ENCODE assay signal across 8 cellular contexts in the genomic region with DNA sequence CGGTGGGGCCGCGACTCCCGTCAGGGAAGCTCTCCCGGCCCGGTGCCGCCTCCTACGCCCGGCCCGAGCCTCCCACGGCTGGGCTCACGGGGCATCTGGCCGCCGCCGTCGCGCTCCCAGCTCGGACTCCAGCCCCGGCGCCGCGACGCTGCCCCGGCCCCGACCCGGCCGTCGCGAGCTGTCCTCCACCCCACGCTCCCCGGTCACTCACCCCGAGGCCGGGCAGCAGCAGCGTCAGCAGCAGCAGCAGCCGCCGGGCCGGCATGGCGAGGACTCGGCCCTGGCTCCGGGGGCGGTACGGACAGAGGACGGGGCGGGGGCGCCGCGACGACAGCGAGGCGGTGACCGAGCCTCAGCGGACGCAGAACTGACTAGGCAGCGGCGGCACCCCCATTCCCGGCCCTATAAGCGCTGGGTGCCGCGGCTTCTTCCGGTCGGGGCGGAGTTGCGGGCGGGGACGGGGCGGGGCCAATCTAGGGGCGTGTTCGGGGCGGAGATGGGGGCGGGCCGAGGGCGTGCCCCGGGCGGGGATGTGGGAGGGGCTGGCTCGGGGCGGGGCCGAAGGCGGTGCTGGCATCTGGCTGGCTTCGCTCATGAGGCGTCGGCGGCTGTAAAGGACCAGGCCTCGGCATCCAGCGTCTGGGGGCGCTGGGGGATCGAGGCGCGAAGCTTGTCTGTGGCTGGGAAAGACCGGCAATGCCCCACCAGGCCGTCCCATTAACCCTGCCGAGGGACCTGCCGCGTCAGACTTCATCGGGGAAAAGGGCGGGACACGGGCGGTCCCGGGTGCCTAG. TPM values are rescaled to one million over a fixed set of nuclear protein-coding genes. Genes with fewer than 3 reads are reported as not detected.
DNase-seq lines count a peak whose midpoint lies in the region; ATAC-seq, FAIRE-seq and TF ChIP-seq lines count a peak whose summit lies in the region.

A gene (minus strand): TSS at position 380 of the 794 bp plus-strand sequence. CDS start 115 bp downstream, at position 265.

- H3K4me3 Mint-ChIP-seq in Calu3 (ENCODE audit: low read depth, unreplicated experiment), result peak within 1 kb of the TSS; percentile 82

- intact Hi-C loops in Calu3 (cut with micrococcal nuclease; ENCODE audit: unreplicated experiment), result loop anchor here (10.0 kb wide), 1 partner anchor 215 kb away; a partner anchor contains a TSS
- intact Hi-C loops in OCI-LY7 (cut with micrococcal nuclease; ENCODE audit: unreplicated experiment), result loop anchor here (1.0 to 5.0 kb wide), 2 partner anchors 56 to 213 kb away; a partner anchor contains a TSS
- intact Hi-C loops in endothelial cell of umbilical vein (cut with micrococcal nuclease), result loop anchor here (1.0 to 2.0 kb wide), 5 partner anchors 15 to 219 kb away; a partner anchor contains a TSS

- BruUV-seq in Calu3 (replicated peaks; lab: Mats Ljungman, UMichigan), result no TSS peak
- no TSS peak for BruUV-seq in OCI-LY7 (replicated peaks; lab: Mats Ljungman, UMichigan)
- no TSS peak for BruUV-seq in endothelial cell of umbilical vein (replicated peaks; lab: Mats Ljungman, UMichigan)

- H3K27ac ChIP-seq in HUES64 (ENCODE audit: low read depth, low read length) (peak within 1 kb of the TSS; percentile 23; the same call in 1 of the 2 replicates), OCI-LY7 (ENCODE audit: low read depth, low read length, poor library complexity, severe bottlenecking) (peak within 1 kb of the TSS; percentile 61), endothelial cell of umbilical vein (ENCODE audit: insufficient read depth, low read depth, low read length) (peak within 1 kb of the TSS; percentile 91)

- H3K4me1 Mint-ChIP-seq in Calu3 (ENCODE audit: low read depth, unreplicated experiment), result no peaks in the 10 kb centered on the region

- H4K20me1 ChIP-seq in OCI-LY7 (ENCODE audit: insufficient read depth, low read length), result peaks cover 8% of the 10 kb centered on the region; the same call in 1 of the 2 replicates
- no peaks in the 10 kb centered on the region for H4K20me1 ChIP-seq in endothelial cell of umbilical vein (replicated peaks; ENCODE audit: control insufficient read depth, extremely low read depth, insufficient read depth, low read length)

- ATAC-seq in GM21390 (IDR thresholded peaks at IDR 0.05; ENCODE audit: unreplicated experiment), result peak; percentile 75

- H3K9me3 Mint-ChIP-seq in Calu3 (ENCODE audit: low read depth, unreplicated experiment), result no peaks in the 10 kb centered on the region

- dilution Hi-C loops in endothelial cell of umbilical vein (cut with MboI; ENCODE audit: extremely low pct_ligation_motif_present, low sequenced_read_pairs), result loop anchor here (25.0 kb wide), 1 partner anchor 93 kb away; no protein-coding TSS in a partner anchor

- under 1% methylated on average over 98 of the region's 98 CpGs for WGBS in HUES64

- peak within 1 kb of the TSS; percentile 97 for H3K4me2 ChIP-seq in OCI-LY7 (ENCODE audit: low read length)
- peak within 1 kb of the TSS; percentile 80 for H3K4me2 ChIP-seq in endothelial cell of umbilical vein (ENCODE audit: insufficient read depth, low read length)

- no peaks in the 10 kb centered on the region for H3K27me3 Mint-ChIP-seq in Calu3 (ENCODE audit: unreplicated experiment)

- CTCF ChIA-PET in Calu3 (lab: Charles Lee) (interaction anchor here (0.7 to 2.6 kb wide), 4 partner anchors 48 to 211 kb away, joined by 3 to 11 read pairs (median 5); no protein-coding TSS in a partner anchor), OCI-LY7 (lab: Charles Lee; ENCODE audit: unreplicated experiment) (interaction anchor here (0.7 to 5.0 kb wide), 3 partner anchors 55 to 101 kb away, joined by 3 to 41 read pairs (median 3); no protein-coding TSS in a partner anchor), endothelial cell of umbilical vein (lab: Charles Lee) (interaction anchor here (0.8 to 10.7 kb wide), 13 partner anchors 15 to 263 kb away, joined by 3 to 802 read pairs (median 7); a partner anchor contains a TSS)

- peak; percentile 88 for DNase-seq in Calu3
- peak; percentile 91 for DNase-seq in OCI-LY7 (ENCODE audit: low spot score)
- peak; percentile 91 for DNase-seq in activated T-cell treated with anti-CD3 and anti-CD28 coated beads for 1 hour (ENCODE audit: low read depth)
- peak; percentile 92 for DNase-seq in endothelial cell of umbilical vein (ENCODE audit: low read depth, low spot score)
- DNase-seq in middle frontal gyrus (ENCODE audit: extremely low spot score, low spot score), result peak; percentile 82
- peak; percentile 83 to 90 for DNase-seq in stimulated activated CD8-positive, alpha-beta memory T cell treated with anti-CD3 and anti-CD28 coated beads, Interleukin-2, amount 100 ng/mL, for 1 hour (ENCODE audit: low read depth in 2 of 2)

- H3K9me3 ChIP-seq in HUES64 (ENCODE audit: insufficient read depth, low read depth, low read length) (no peaks in the 10 kb centered on the region), OCI-LY7 (ENCODE audit: low read length) (no peaks in the 10 kb centered on the region), endothelial cell of umbilical vein (replicated peaks; ENCODE audit: control insufficient read depth, insufficient read depth, low read length) (no peaks in the 10 kb centered on the region)

- TF ChIP-seq CTCF in Calu3 (IDR thresholded peaks at IDR 0.05; ENCODE audit: unreplicated experiment) (no peak), OCI-LY7 (conservative IDR thresholded peaks at IDR 0.05; ENCODE audit: low read length) (no peak), endothelial cell of umbilical vein (IDR thresholded peaks at IDR 0.05; ENCODE audit: extremely low read depth in 1 of 2, insufficient read depth in 1 of 2, low read depth in 1 of 2, low read length in 2 of 2) (no peak)

- no peaks in the 10 kb centered on the region for H3K9me1 ChIP-seq in endothelial cell of umbilical vein (replicated peaks; ENCODE audit: control insufficient read depth, extremely low read depth, insufficient read depth, low read length)

- H3K27ac Mint-ChIP-seq in Calu3 (ENCODE audit: unreplicated experiment), result peak within 1 kb of the TSS; percentile 42

- H3K27me3 ChIP-seq in HUES64 (ENCODE audit: insufficient read depth, low read length) (peaks cover 33% of the 10 kb centered on the region), endothelial cell of umbilical vein (ENCODE audit: control insufficient read depth in 2 of 2, insufficient read depth in 2 of 2, low read length in 2 of 2) (no peaks in the 10 kb centered on the region)

- H3K36me3 ChIP-seq in HUES64 (ENCODE audit: insufficient read depth, low read length) (no peaks in the 10 kb centered on the region), OCI-LY7 (ENCODE audit: insufficient read depth, low read length) (peaks cover 3% of the 10 kb centered on the region; the same call in 1 of the 2 replicates), endothelial cell of umbilical vein (ENCODE audit: control insufficient read depth in 2 of 2, extremely low read depth in 1 of 2, insufficient read depth in 2 of 2, low read length in 2 of 2) (no peaks in the 10 kb centered on the region)

- POLR2A ChIA-PET in OCI-LY7 (lab: Charles Lee) (interaction anchor here (0.8 to 5.5 kb wide), 11 partner anchors 9 to 113 kb away, joined by 3 to 48 read pairs (median 6); a partner anchor contains a TSS), endothelial cell of umbilical vein (lab: Charles Lee) (interaction anchor here (0.6 to 1.6 kb wide), 11 partner anchors 16 to 211 kb away, joined by 3 to 8 read pairs (median 4); no protein-coding TSS in a partner anchor)

- no peaks in the 10 kb centered on the region for H3K9me2 ChIP-seq in OCI-LY7 (ENCODE audit: insufficient read depth, low read length)

- H3K9ac ChIP-seq in HUES64 (ENCODE audit: low read depth, low read length), result peak within 1 kb of the TSS; percentile 64
- H3K9ac ChIP-seq in endothelial cell of umbilical vein (replicated peaks; ENCODE audit: extremely low read depth, insufficient read depth, low read length), result peak within 1 kb of the TSS; percentile 87

- peak; percentile 97 for TF ChIP-seq POLR2A in endothelial cell of umbilical vein (IDR thresholded peaks at IDR 0.05; ENCODE audit: low read depth, low read length)

- H3K36me3 Mint-ChIP-seq in Calu3 (ENCODE audit: insufficient read depth, unreplicated experiment), result peaks cover 18% of the 10 kb centered on the region

- H3K79me2 ChIP-seq in OCI-LY7 (ENCODE audit: insufficient read depth, low read depth, low read length) (peaks cover 44% of the 10 kb centered on the region), endothelial cell of umbilical vein (ENCODE audit: control insufficient read depth, insufficient read depth, low read length) (peaks cover 29% of the 10 kb centered on the region)

- peak; percentile 86 for FAIRE-seq in endothelial cell of umbilical vein (lab: Jason Lieb, UNC)

- peak within 1 kb of the TSS; percentile 23; the same call in 1 of the 2 replicates for H2AFZ ChIP-seq in OCI-LY7 (ENCODE audit: low read length)
- peak within 1 kb of the TSS; percentile 78 for H2AFZ ChIP-seq in endothelial cell of umbilical vein (ENCODE audit: low read depth, low read length)

- H3K4me3 ChIP-seq in HUES64 (ENCODE audit: low read length) (peak within 1 kb of the TSS; percentile 77), OCI-LY7 (ENCODE audit: low read depth, low read length, poor library complexity, severe bottlenecking) (peak within 1 kb of the TSS; percentile 92), endothelial cell of umbilical vein (replicated peaks in 1 of 3; ENCODE audit: insufficient read depth in 1 of 3, low read depth in 1 of 3, low read length in 3 of 3) (peak within 1 kb of the TSS; percentile 68 to 92 (median 73))

- peaks cover 9% of the 10 kb centered on the region; the same call in 1 of the 2 replicates for H3K4me1 ChIP-seq in HUES64 (ENCODE audit: insufficient read depth, low read length)
- peaks cover 63% of the 10 kb centered on the region for H3K4me1 ChIP-seq in OCI-LY7 (ENCODE audit: insufficient read depth, low read length, poor library complexity, severe bottlenecking)
- peaks cover 23% of the 10 kb centered on the region for H3K4me1 ChIP-seq in endothelial cell of umbilical vein (ENCODE audit: control insufficient read depth, extremely low read depth, insufficient read depth, low read length)

TF ChIP-seq in endothelial cell of umbilical vein, 7 proteins besides CTCF, POLR2A, EP300 and RAD21 (continues in another document):
- TF ChIP-seq POLR2AphosphoS5 (IDR thresholded peaks at IDR 0.05; ENCODE audit: insufficient read depth, low read depth, low read length), result peak; percentile 99
- TF ChIP-seq FOS (IDR thresholded peaks at IDR 0.05; ENCODE audit: borderline replicate concordance, insufficient read depth, low read length), result no peak

RNA-seq across cellular contexts. Expression of the gene that starts here (rescaled TPM):
- total RNA-seq in Calu3 (2022), result 16.5 and 17.3 TPM in 2 replicates
- polyA plus RNA-seq in HUES64 (2013, experiment 1 of 2), result 1.6 TPM
- polyA plus RNA-seq in HUES64 (2013, experiment 2 of 2), result 1.5 TPM
- total RNA-seq in OCI-LY7 (2014; rRNA removed; shearing (Covaris generic)), result 14.7 and 22.0 TPM in 2 replicates
- total RNA-seq in OCI-LY7 (2022), result 65.6 and 70.3 TPM in 2 replicates
- 14.7 and 21.5 TPM in 2 replicates for total RNA-seq in endothelial cell of umbilical vein
- polyA plus RNA-seq in endothelial cell of umbilical vein, result 8.3 and 9.1 TPM in 2 replicates
- polyA plus RNA-seq in endothelial cell of umbilical vein (2011; cell fraction: cytosol; rRNA removed), result 6.7 and 7.2 TPM in 2 replicates
- 24.2 and 25.2 TPM in 2 replicates for polyA plus RNA-seq in endothelial cell of umbilical vein (2011; cell fraction: nucleus; rRNA removed)
- 7.8 and 8.7 TPM in 2 replicates for polyA plus RNA-seq in endothelial cell of umbilical vein (2012)
- 17.7 and 31.3 TPM in 2 replicates for polyA minus RNA-seq in endothelial cell of umbilical vein
- 10.1 TPM for polyA minus RNA-seq in endothelial cell of umbilical vein (2011; cell fraction: cytosol; rRNA and poly(A)+ RNA removed)
- polyA minus RNA-seq in endothelial cell of umbilical vein (2011; cell fraction: nucleus; rRNA and poly(A)+ RNA removed), result 28.5 and 35.8 TPM in 2 replicates

Comparison
In these comparisons a context has a peak if more than half of its experiments do, and no peak if none do; other contexts are left out.
1. Peak in every context shown above with its lines: DNase-seq, ATAC-seq, H3K4me3 ChIP-seq and H3K27ac ChIP-seq.
2. H3K27ac ChIP-seq: peak in every context shown above with its lines; median percentile 91 in endothelial cell of umbilical vein; 61 in OCI-LY7; 23 in HUES64.